8 cellular contexts compared by ENCODE assay signal in genomic region chr19:35643255-35644205, GRCh38. TPM values are rescaled to one million over a fixed set of nuclear protein-coding genes. Genes with fewer than 3 reads are reported as not detected.
DNase-seq lines count a peak whose midpoint lies in the region; ATAC-seq, FAIRE-seq and TF ChIP-seq lines count a peak whose summit lies in the region.

No MANE protein-coding gene starts in this region.

- no peaks in the 10 kb centered on the region for H3K9me3 ChIP-seq in kidney (ENCODE audit: control insufficient read depth in 1 of 2, low read length in 2 of 2)

- peak overlapping the region; percentile 58 to 60 for H3K9ac ChIP-seq in kidney (ENCODE audit: low read length in 2 of 2)

- H3K36me3 ChIP-seq in kidney (ENCODE audit: control insufficient read depth in 1 of 2, insufficient read depth in 2 of 2, low read length in 2 of 2) = no peaks in the 10 kb centered on the region

- DNase-seq in GM12891 (ENCODE audit: insufficient read length, low spot score) (peak; percentile 87), NCI-H2196 (lab: John Stamatoyannopoulos, UW; ENCODE audit: unreplicated experiment) (peak; percentile 93), caudate nucleus (lab: John Stamatoyannopoulos, UW) (peak in 38 of 61 donors; percentile 1 to 73 (median 26)), kidney (peak; percentile 95)
- DNase-seq in activated CD4-positive, CD25-positive, alpha-beta regulatory T cell (lab: John Stamatoyannopoulos, UW) = peak; percentile 63 to 75 (median 71)
- peak; percentile 68 to 76 for DNase-seq in stimulated activated CD4-positive, alpha-beta T cell treated with anti-CD3 and anti-CD28 coated beads, Interleukin-15, amount 100 ng/mL, for 48 hours (ENCODE audit: low read depth in 2 of 2)

- 0 out of 2 replicates have a peak, but pooled peaks have one; percentile 47 for TF ChIP-seq POLR2A in GM12891 (IDR thresholded peaks at IDR 0.05; ENCODE audit: low read depth, low read length)

- ATAC-seq in HG02943 (IDR thresholded peaks at IDR 0.05; ENCODE audit: low read depth, unreplicated experiment) = peak; percentile 38
- no peak for ATAC-seq in HG03442 (IDR thresholded peaks at IDR 0.05; ENCODE audit: unreplicated experiment)

- TF ChIP-seq CTCF in kidney (IDR thresholded peaks at IDR 0.05; ENCODE audit: borderline replicate concordance, extremely low read depth, insufficient read depth) = no peak

- peaks cover 0 to 10% of the 10 kb centered on the region in 2 donors for H3K4me1 ChIP-seq in kidney (ENCODE audit: control insufficient read depth in 1 of 2, insufficient read depth in 1 of 2, low read depth in 1 of 2, low read length in 2 of 2)

- H3K4me3 ChIP-seq in kidney (ENCODE audit: low read length in 2 of 2) = peak overlapping the region; percentile 70 to 86

- FAIRE-seq in GM12891 (lab: Jason Lieb, UNC) (peak; percentile 87), kidney (lab: Jason Lieb, UNC) (no peak)

- H3K27ac ChIP-seq in caudate nucleus (ENCODE audit: low read depth, low read length) = no peak overlapping the region
- H3K27ac ChIP-seq in kidney (ENCODE audit: low read depth in 2 of 2, low read length in 2 of 2) = peak overlapping the region; percentile 86 to 91

- intact Hi-C loops in kidney (cut with DNase I) = no loop called here

TF ChIP-seq in GM12891, 5 proteins besides CTCF, POLR2A, EP300 and RAD21:
- TF ChIP-seq TAF1 (IDR thresholded peaks at IDR 0.05; ENCODE audit: low read depth, low read length) (peak; percentile 80), PAX5 (IDR thresholded peaks at IDR 0.05; ENCODE audit: insufficient read depth, low read length, severe bottlenecking) (no peak), SPI1 (IDR thresholded peaks at IDR 0.05; ENCODE audit: low read depth, low read length) (no peak), POLR2AphosphoS5 (IDR thresholded peaks at IDR 0.05; ENCODE audit: low read depth, low read length) (peak; percentile 69; the same call in 1 of the 2 replicates), POU2F2 (IDR thresholded peaks at IDR 0.05; ENCODE audit: low read depth, low read length) (no peak)

RNA-seq across cellular contexts. Expression of gene ETV2, which starts 2.0 kb away (rescaled TPM):
- 0.53 TPM for polyA plus RNA-seq in GM12891 (2012; ENCODE audit: low read depth, missing spikeins)
- 0.38 TPM for total RNA-seq in kidney
- 3.3 TPM for polyA plus RNA-seq in kidney (ENCODE audit: insufficient read depth, low read depth, low replicate concordance)

RNA-seq across cellular contexts. Expression of gene COX6B1, which starts 4.6 kb away (rescaled TPM):
- 822 TPM for polyA plus RNA-seq in GM12891 (2012; ENCODE audit: low read depth, missing spikeins)
- 323 TPM for total RNA-seq in kidney
- 1,951 TPM for polyA plus RNA-seq in kidney (ENCODE audit: insufficient read depth, low read depth, low replicate concordance)

RNA-seq across cellular contexts. Expression of gene RBM42, which starts 14.7 kb away (rescaled TPM):
- 41.7 TPM for polyA plus RNA-seq in GM12891 (2012; ENCODE audit: low read depth, missing spikeins)
- total RNA-seq in kidney = 77.6 TPM
- polyA plus RNA-seq in kidney (ENCODE audit: insufficient read depth, low read depth, low replicate concordance) = 78.1 TPM

RNA-seq across cellular contexts. Expression of gene UPK1A, which starts 22.8 kb away (rescaled TPM):
- 0.36 TPM for polyA plus RNA-seq in GM12891 (2012; ENCODE audit: low read depth, missing spikeins)
- not detected for total RNA-seq in kidney
- 0.32 TPM for polyA plus RNA-seq in kidney (ENCODE audit: insufficient read depth, low read depth, low replicate concordance)

RNA-seq across cellular contexts. Expression of gene HAUS5, which starts 31.0 kb away (rescaled TPM):
- polyA plus RNA-seq in GM12891 (2012; ENCODE audit: low read depth, missing spikeins) = 15.4 TPM
- 15.9 TPM for total RNA-seq in kidney
- 6.8 TPM for polyA plus RNA-seq in kidney (ENCODE audit: insufficient read depth, low read depth, low replicate concordance)

Comparison
In these comparisons a context has a peak if more than half of its experiments do, and no peak if none do; other contexts are left out.
1. DNase-seq: peak in every context shown above with its lines; median percentile 95 in kidney; 93 in NCI-H2196; 87 in GM12891; 72 in stimulated activated CD4-positive, alpha-beta T cell treated with anti-CD3 and anti-CD28 coated beads, Interleukin-15, amount 100 ng/mL, for 48 hours; 71 in activated CD4-positive, CD25-positive, alpha-beta regulatory T cell; 26 in caudate nucleus.